21 cellular contexts compared by ENCODE assay signal in the genomic region with DNA sequence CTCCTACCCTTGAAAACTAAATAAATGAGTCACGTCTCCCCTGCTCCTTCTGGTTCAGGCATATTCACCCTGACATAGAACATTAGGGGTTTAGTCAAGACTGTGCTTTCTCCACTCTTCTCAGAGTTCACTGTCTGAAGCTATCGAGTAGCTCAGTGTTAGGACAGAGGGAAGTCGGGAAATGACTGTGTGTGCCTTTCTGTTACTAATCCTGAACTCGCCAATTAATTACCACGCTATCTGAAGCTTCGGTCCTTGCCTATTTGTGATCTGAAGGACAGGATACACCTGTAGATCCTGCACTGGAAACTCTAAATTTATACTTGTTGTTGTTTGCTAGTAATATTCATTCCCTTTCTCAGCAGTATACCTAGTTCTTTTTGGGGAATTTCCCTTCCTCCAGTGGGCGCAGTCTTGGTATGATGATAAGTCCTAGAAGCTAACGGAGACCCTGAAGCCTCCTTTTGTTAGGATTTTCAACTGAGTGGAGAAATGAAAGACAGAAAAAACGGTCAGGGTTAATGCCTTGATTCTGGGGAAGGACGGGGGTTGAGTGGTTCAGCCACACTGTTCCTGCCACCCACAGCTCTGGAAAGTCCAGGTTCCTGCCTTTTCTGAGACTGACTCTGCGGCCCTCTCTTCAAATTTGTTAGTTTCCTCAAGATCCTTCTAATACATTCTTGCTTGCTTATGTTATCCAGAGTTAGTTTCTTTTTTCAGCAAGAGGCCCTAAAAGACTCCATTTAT.
"Had no signal": no experiment of that assay in that cellular context is flagged by ENCODE, and none has a peak within 500 bp of the region (broad histone marks: within the 10 kb centered on the region; RNA-seq: fewer than 3 reads in every experiment).

No MANE protein-coding gene starts in this region.

- H3K4me3 ChIP-seq: sigmoid colon, tibial artery had no signal

- H3K9me3 Mint-ChIP-seq: activated naive CD8-positive, alpha-beta T cell treated with anti-CD3 and anti-CD28 coated beads for 36 hours; mesothelial cell of epicardium; nephron; stimulated activated naive B cell treated with anti-CD40 and anti-IgM and Interleukin-4, amounts not matched to agents 10 μg/mL and 1 μg/mL and 100 μg/mL, for 72 hours had no signal

- H3K9me3 ChIP-seq: sigmoid colon, tibial artery had no signal

- ATAC-seq: activated CD8-positive, alpha-beta memory T cell treated with anti-CD3 and anti-CD28 coated beads, Interleukin-2, amount 10 ng/mL, durations not matched to agents 7 days and 5 days; left lobe of liver; stimulated activated naive B cell treated with anti-CD40 and anti-IgM and Interleukin-4, amounts not matched to agents 10 μg/mL and 1 μg/mL and 100 μg/mL, for 72 hours had no signal

- H3K4me1 ChIP-seq: sigmoid colon, tibial artery had no signal

- H3K27ac Mint-ChIP-seq: activated CD4-positive, alpha-beta memory T cell treated with anti-CD3 and anti-CD28 coated beads, Interleukin-2, amount 10 ng/mL, durations not matched to agents 7 days and 5 days; activated CD8-positive, alpha-beta memory T cell treated with anti-CD3 and anti-CD28 coated beads, Interleukin-2, amount 10 ng/mL, durations not matched to agents 7 days and 5 days; activated naive CD8-positive, alpha-beta T cell treated with anti-CD3 and anti-CD28 coated beads for 36 hours; mesothelial cell of epicardium; nephron; stimulated activated naive B cell treated with anti-CD40 and anti-IgM and Interleukin-4, amounts not matched to agents 10 μg/mL and 1 μg/mL and 100 μg/mL, for 72 hours had no signal

- H3K27ac ChIP-seq: sigmoid colon, tibial artery had no signal

- H3K4me3 Mint-ChIP-seq: activated CD4-positive, alpha-beta memory T cell treated with anti-CD3 and anti-CD28 coated beads, Interleukin-2, amount 10 ng/mL, durations not matched to agents 7 days and 5 days; activated CD8-positive, alpha-beta memory T cell treated with anti-CD3 and anti-CD28 coated beads, Interleukin-2, amount 10 ng/mL, durations not matched to agents 7 days and 5 days; activated naive CD8-positive, alpha-beta T cell treated with anti-CD3 and anti-CD28 coated beads for 36 hours; mesothelial cell of epicardium; nephron; stimulated activated naive B cell treated with anti-CD40 and anti-IgM and Interleukin-4, amounts not matched to agents 10 μg/mL and 1 μg/mL and 100 μg/mL, for 72 hours had no signal

- H3K36me3 ChIP-seq: sigmoid colon, tibial artery had no signal

- DNase-seq: activated CD4-positive, alpha-beta memory T cell treated with anti-CD3 and anti-CD28 coated beads, Interleukin-2, amount 10 ng/mL, durations not matched to agents 7 days and 5 days; activated CD4-positive, alpha-beta T cell treated with anti-CD3 and anti-CD28 coated beads for 48 hours; activated CD4-positive, CD25-positive, alpha-beta regulatory T cell; activated CD8-positive, alpha-beta memory T cell treated with anti-CD3 and anti-CD28 coated beads, Interleukin-2, amount 10 ng/mL, durations not matched to agents 7 days and 5 days; activated naive CD8-positive, alpha-beta T cell treated with anti-CD3 and anti-CD28 coated beads for 36 hours; amniotic stem cell; caudate nucleus; foreskin melanocyte; glutamatergic neuron; hypothalamus; kidney; occipital lobe; posterior cingulate gyrus; sigmoid colon; stimulated activated CD4-positive, alpha-beta T cell treated with anti-CD3 and anti-CD28 coated beads, Interleukin-4, amount 100 ng/mL, for 4 hours; stimulated activated naive B cell treated with anti-CD40 and anti-IgM and Interleukin-4, amounts not matched to agents 10 μg/mL and 1 μg/mL and 100 μg/mL, for 72 hours; T-helper 9 cell; tibial artery had no signal

- H3K36me3 Mint-ChIP-seq: activated CD8-positive, alpha-beta memory T cell treated with anti-CD3 and anti-CD28 coated beads, Interleukin-2, amount 10 ng/mL, durations not matched to agents 7 days and 5 days; activated naive CD8-positive, alpha-beta T cell treated with anti-CD3 and anti-CD28 coated beads for 36 hours; mesothelial cell of epicardium; stimulated activated naive B cell treated with anti-CD40 and anti-IgM and Interleukin-4, amounts not matched to agents 10 μg/mL and 1 μg/mL and 100 μg/mL, for 72 hours had no signal

- H3K27me3 Mint-ChIP-seq: activated CD4-positive, alpha-beta memory T cell treated with anti-CD3 and anti-CD28 coated beads, Interleukin-2, amount 10 ng/mL, durations not matched to agents 7 days and 5 days; activated CD8-positive, alpha-beta memory T cell treated with anti-CD3 and anti-CD28 coated beads, Interleukin-2, amount 10 ng/mL, durations not matched to agents 7 days and 5 days; activated naive CD8-positive, alpha-beta T cell treated with anti-CD3 and anti-CD28 coated beads for 36 hours; stimulated activated naive B cell treated with anti-CD40 and anti-IgM and Interleukin-4, amounts not matched to agents 10 μg/mL and 1 μg/mL and 100 μg/mL, for 72 hours had no signal

- H3K27me3 ChIP-seq: sigmoid colon, tibial artery had no signal

- H3K4me1 Mint-ChIP-seq: activated CD4-positive, alpha-beta memory T cell treated with anti-CD3 and anti-CD28 coated beads, Interleukin-2, amount 10 ng/mL, durations not matched to agents 7 days and 5 days; activated CD8-positive, alpha-beta memory T cell treated with anti-CD3 and anti-CD28 coated beads, Interleukin-2, amount 10 ng/mL, durations not matched to agents 7 days and 5 days; activated naive CD8-positive, alpha-beta T cell treated with anti-CD3 and anti-CD28 coated beads for 36 hours; nephron; stimulated activated naive B cell treated with anti-CD40 and anti-IgM and Interleukin-4, amounts not matched to agents 10 μg/mL and 1 μg/mL and 100 μg/mL, for 72 hours had no signal
